ENCODE assay signal across 37 cellular contexts in the genomic region with DNA sequence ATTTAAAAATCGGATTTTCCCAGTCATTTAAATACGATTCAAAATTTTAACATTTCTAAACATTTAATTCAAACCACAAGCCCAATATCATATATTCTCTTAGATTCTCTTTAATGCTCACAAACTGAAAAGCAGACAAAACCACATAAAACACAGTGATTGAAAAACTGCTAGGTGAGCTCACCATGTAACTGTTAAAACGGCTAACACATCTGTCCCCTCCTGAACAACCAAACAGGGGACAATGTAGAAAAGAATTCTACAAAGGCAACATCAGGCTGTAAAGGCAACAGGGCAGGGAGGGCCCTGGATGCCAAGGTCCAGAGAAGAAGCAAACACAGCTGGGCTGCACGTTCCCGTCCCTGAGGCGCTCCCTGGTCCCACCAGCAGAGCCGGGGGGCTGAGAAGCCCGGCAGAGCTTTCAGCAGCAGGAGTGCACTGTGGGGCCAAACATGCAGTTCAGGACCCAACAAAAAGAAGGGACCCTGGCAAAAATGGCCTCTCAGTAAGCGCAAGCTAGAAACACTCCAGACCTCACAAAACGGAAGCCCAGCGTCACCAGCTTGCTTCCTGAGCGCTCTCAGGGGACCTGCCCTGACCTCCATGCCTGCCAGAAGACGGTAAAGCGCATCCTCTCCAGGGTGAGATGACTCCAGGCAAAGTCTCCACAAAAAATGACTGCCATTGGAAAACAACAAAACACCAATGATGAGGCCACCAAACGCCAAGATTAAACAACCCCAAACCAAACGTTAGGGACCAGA. TPM values are rescaled to one million over a fixed set of nuclear protein-coding genes. Genes with fewer than 3 reads are reported as not detected.
"Had no signal": no experiment of that assay in that cellular context is flagged by ENCODE, and none has a peak within 500 bp of the region (broad histone marks: within the 10 kb centered on the region; RNA-seq: fewer than 3 reads in every experiment).

No MANE protein-coding gene starts in this region.

- H3K27ac Mint-ChIP-seq: effector memory CD8-positive, alpha-beta T cell; mesothelial cell of epicardium; natural killer cell treated with Interleukin-12 subunit alpha and Interleukin-12 subunit beta and Interleukin-15 and Interleukin-18, amount 100 ng/mL, for 72 hours; progenitor cell of endocrine pancreas had no signal

- FAIRE-seq: kidney had no signal

- H3K4me3 Mint-ChIP-seq: effector memory CD8-positive, alpha-beta T cell; mesothelial cell of epicardium; naive B cell; natural killer cell treated with Interleukin-12 subunit alpha and Interleukin-12 subunit beta and Interleukin-15 and Interleukin-18, amount 100 ng/mL, for 72 hours; neural crest cell; stimulated activated naive CD8-positive, alpha-beta T cell treated with anti-CD3 and anti-CD28 coated beads, Interleukin-15, amount 100 ng/mL, for 72 hours had no signal

- ATAC-seq: effector memory CD8-positive, alpha-beta T cell; esophagus mucosa; gastrocnemius medialis; heart left ventricle; left lobe of liver; mucosa of descending colon; natural killer cell treated with Interleukin-12 subunit alpha and Interleukin-12 subunit beta and Interleukin-15 and Interleukin-18, amount 100 ng/mL, for 72 hours; sciatic nerve; stimulated activated naive CD8-positive, alpha-beta T cell treated with anti-CD3 and anti-CD28 coated beads, Interleukin-15, amount 100 ng/mL, for 72 hours; upper lobe of right lung had no signal

- H3K27me3 ChIP-seq: gastrocnemius medialis, heart left ventricle, hepatocyte, neutrophil, suprapubic skin, transverse colon, upper lobe of right lung, vagina had no signal

- H3K79me2 ChIP-seq: hepatocyte had no signal

- DNase-seq: cortex of kidney; effector memory CD8-positive, alpha-beta T cell; foreskin fibroblast; gastrocnemius medialis; heart left ventricle; kidney; mesenchymal stem cell; mucosa of descending colon; naive B cell; stimulated activated CD4-positive, alpha-beta T cell treated with anti-CD3 and anti-CD28 coated beads, Interleukin-12 subunit alpha, Interleukin-12 subunit beta, amount 100 ng/mL, for 4 hours; stimulated activated CD4-positive, alpha-beta T cell treated with anti-CD3 and anti-CD28 coated beads, Interleukin-1b, Interleukin-23, amount 100 ng/mL, for 48 hours; stimulated activated CD4-positive, alpha-beta T cell treated with anti-CD3 and anti-CD28 coated beads, Interleukin-4, amount 100 ng/mL, for 1 hour; stimulated activated CD8-positive, alpha-beta memory T cell treated with anti-CD3 and anti-CD28 coated beads, Interleukin-4, amount 100 ng/mL, for 48 hours; stimulated activated naive CD4-positive, alpha-beta T cell; stimulated activated naive CD8-positive, alpha-beta T cell treated with anti-CD3 and anti-CD28 coated beads, Interleukin-15, amount 100 ng/mL, for 72 hours; transverse colon; upper lobe of right lung had no signal

- H3K9ac ChIP-seq: parathyroid adenoma had no signal

- H2AFZ ChIP-seq: hepatocyte, parathyroid adenoma had no signal

- H3K4me1 Mint-ChIP-seq: neural crest cell; stimulated activated naive CD8-positive, alpha-beta T cell treated with anti-CD3 and anti-CD28 coated beads, Interleukin-15, amount 100 ng/mL, for 72 hours had no signal

- H3K9me3 ChIP-seq: gastrocnemius medialis, mucosa of descending colon, neutrophil, suprapubic skin, upper lobe of right lung, vagina had no signal

- H3K27ac ChIP-seq: epithelial cell of prostate, gastrocnemius medialis, heart left ventricle, hepatocyte, neutrophil, parathyroid adenoma, suprapubic skin, transverse colon, upper lobe of right lung, vagina had no signal

- H3K27me3 Mint-ChIP-seq: effector memory CD8-positive, alpha-beta T cell; naive B cell; natural killer cell treated with Interleukin-12 subunit alpha and Interleukin-12 subunit beta and Interleukin-15 and Interleukin-18, amount 100 ng/mL, for 72 hours; progenitor cell of endocrine pancreas; stimulated activated naive CD8-positive, alpha-beta T cell treated with anti-CD3 and anti-CD28 coated beads, Interleukin-15, amount 100 ng/mL, for 72 hours had no signal

- H3K4me1 ChIP-seq: gastrocnemius medialis, heart left ventricle, parathyroid adenoma, suprapubic skin, transverse colon, upper lobe of right lung, vagina had no signal

- H3K4me2 ChIP-seq: hepatocyte, smooth muscle cell had no signal

- H3K4me3 ChIP-seq: gastrocnemius medialis, heart left ventricle, hepatocyte, mucosa of descending colon, smooth muscle cell, suprapubic skin, transverse colon, upper lobe of right lung, vagina had no signal

- H3K9me3 Mint-ChIP-seq: effector memory CD8-positive, alpha-beta T cell; natural killer cell treated with Interleukin-12 subunit alpha and Interleukin-12 subunit beta and Interleukin-15 and Interleukin-18, amount 100 ng/mL, for 72 hours; stimulated activated naive CD8-positive, alpha-beta T cell treated with anti-CD3 and anti-CD28 coated beads, Interleukin-15, amount 100 ng/mL, for 72 hours had no signal

RNA-seq across cellular contexts. Expression of gene OR6B2, which starts 45.6 kb away (rescaled TPM):
- total RNA-seq: dermis microvascular lymphatic vessel endothelial cell; esophagus mucosa; gastrocnemius medialis; glomerular endothelial cell; heart left ventricle; hepatocyte; kidney; left lobe of liver; lower leg skin; lung microvascular endothelial cell; mesothelial cell of epicardium; mucosa of descending colon; natural killer cell treated with Interleukin-12 subunit alpha and Interleukin-12 subunit beta and Interleukin-15 and Interleukin-18, amount 100 ng/mL, for 72 hours; neural crest cell; osteoblast; progenitor cell of endocrine pancreas; smooth muscle cell; suprapubic skin; transverse colon; upper lobe of right lung; vagina had no signal
- polyA plus RNA-seq: heart left ventricle, hepatocyte, smooth muscle cell, thymus had no signal
